In the genomic region with DNA sequence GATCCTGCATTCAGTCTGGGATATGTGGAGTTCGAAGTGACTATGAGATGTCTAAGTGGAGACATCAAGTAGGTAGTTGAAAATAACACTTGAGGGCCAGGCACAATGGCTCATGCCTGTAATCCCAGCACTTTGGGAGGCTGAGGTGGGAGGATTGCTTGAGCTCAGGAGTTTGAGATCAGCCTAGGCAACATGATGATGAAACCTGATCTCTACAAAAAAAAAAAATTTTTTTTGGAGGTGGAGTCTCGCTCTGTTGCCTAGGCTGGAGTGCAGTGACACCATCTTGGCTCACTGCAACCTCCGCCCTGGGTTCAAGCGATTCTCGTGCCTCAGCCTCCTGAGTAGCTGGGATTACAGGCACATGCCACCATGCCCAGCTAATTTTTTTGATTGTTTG, we compare ENCODE assay signal across 7 cellular contexts. TPM values are rescaled to one million over a fixed set of nuclear protein-coding genes. Genes with fewer than 3 reads are reported as not detected.
A peak's percentile ranks its signal among the peaks of the same experiment; 100 is the strongest.
DNase-seq lines count a peak whose midpoint lies in the region; ATAC-seq and TF ChIP-seq lines count a peak whose summit lies in the region.
"Not testable (repeated sequence)": the region's sequence is repeated elsewhere in the genome, so short reads cannot be mapped to it uniquely, and the experiment has no call there.

No MANE protein-coding gene starts in this region.

- not testable (repeated sequence) for H3K4me3 ChIP-seq in KMS-11 (IDR thresholded peaks at IDR 0.05; ENCODE audit: insufficient read depth, low read depth, low read length); neutrophil (ENCODE audit: low read depth in 1 of 2, low read length in 1 of 2)

- intact Hi-C loops in activated CD4-positive, alpha-beta T cell treated with anti-CD3 and anti-CD28 coated beads, Interleukin-2, amount 10 ng/mL, durations not matched to agents 24 days and 14 days (cut with micrococcal nuclease) = not testable (repeated sequence)
- intact Hi-C loops in activated T-helper 2 cell treated with anti-CD3 and anti-CD28 coated beads, Interferon-gamma antibody, Interleukin-2, Interleukin-4, amounts not matched to agents 10 μg/mL and 5 μg/mL and 100 μg/mL, durations not matched to agents 14 hours and 24 hours and 36 hours (cut with micrococcal nuclease) = loop anchor here (10.0 kb wide), 1 partner anchor 509 kb away; no protein-coding TSS in a partner anchor

- H3K79me2 ChIP-seq in KMS-11 (ENCODE audit: insufficient read depth, low read depth) = peaks cover 87% of the 10 kb centered on the region

- H3K27ac Mint-ChIP-seq in T-helper 1 cell treated with Interleukin-12 subunit alpha and Interleukin-12 subunit beta and Interleukin-4 antibody, amounts not matched to agents 30 μg/mL and 1 μg/mL, for 36 hours = peak overlapping the region; percentile 6
- peak overlapping the region; percentile 31 for H3K27ac Mint-ChIP-seq in activated CD4-positive, alpha-beta T cell treated with anti-CD3 and anti-CD28 coated beads, Interleukin-2, amount 10 ng/mL, durations not matched to agents 24 days and 14 days
- H3K27ac Mint-ChIP-seq in activated T-helper 2 cell treated with anti-CD3 and anti-CD28 coated beads, Interferon-gamma antibody, Interleukin-2, Interleukin-4, amounts not matched to agents 10 μg/mL and 5 μg/mL and 100 μg/mL, durations not matched to agents 14 hours and 24 hours and 36 hours = peak overlapping the region; percentile 65
- peak overlapping the region; percentile 2 for H3K27ac Mint-ChIP-seq in memory B cell

- peak overlapping the region; percentile 21; the same call in 1 of the 2 replicates for H3K4me2 ChIP-seq in KMS-11

- not testable (repeated sequence) for H3K27me3 ChIP-seq in KMS-11 (ENCODE audit: insufficient read depth, low read depth); neutrophil

- peaks cover 21% of the 10 kb centered on the region for H3K4me1 Mint-ChIP-seq in T-helper 1 cell treated with Interleukin-12 subunit alpha and Interleukin-12 subunit beta and Interleukin-4 antibody, amounts not matched to agents 30 μg/mL and 1 μg/mL, for 36 hours (ENCODE audit: low read depth)
- H3K4me1 Mint-ChIP-seq in activated CD4-positive, alpha-beta T cell treated with anti-CD3 and anti-CD28 coated beads, Interleukin-2, amount 10 ng/mL, durations not matched to agents 24 days and 14 days = peaks cover 29% of the 10 kb centered on the region
- H3K4me1 Mint-ChIP-seq in activated T-helper 2 cell treated with anti-CD3 and anti-CD28 coated beads, Interferon-gamma antibody, Interleukin-2, Interleukin-4, amounts not matched to agents 10 μg/mL and 5 μg/mL and 100 μg/mL, durations not matched to agents 14 hours and 24 hours and 36 hours (ENCODE audit: low read depth) = peaks cover 30% of the 10 kb centered on the region
- peaks cover 19% of the 10 kb centered on the region for H3K4me1 Mint-ChIP-seq in memory B cell

- not testable (repeated sequence) for H4K20me1 ChIP-seq in KMS-11 (ENCODE audit: insufficient read depth)

- H3K9me3 Mint-ChIP-seq in T-helper 1 cell treated with Interleukin-12 subunit alpha and Interleukin-12 subunit beta and Interleukin-4 antibody, amounts not matched to agents 30 μg/mL and 1 μg/mL, for 36 hours; activated CD4-positive, alpha-beta T cell treated with anti-CD3 and anti-CD28 coated beads, Interleukin-2, amount 10 ng/mL, durations not matched to agents 24 days and 14 days; activated T-helper 2 cell treated with anti-CD3 and anti-CD28 coated beads, Interferon-gamma antibody, Interleukin-2, Interleukin-4, amounts not matched to agents 10 μg/mL and 5 μg/mL and 100 μg/mL, durations not matched to agents 14 hours and 24 hours and 36 hours; memory B cell: not testable (repeated sequence)

- not testable (repeated sequence) for H3K36me3 ChIP-seq in KMS-11 (ENCODE audit: insufficient read depth); neutrophil

- not testable (repeated sequence) for H3K36me3 Mint-ChIP-seq in T-helper 1 cell treated with Interleukin-12 subunit alpha and Interleukin-12 subunit beta and Interleukin-4 antibody, amounts not matched to agents 30 μg/mL and 1 μg/mL, for 36 hours (ENCODE audit: low read depth); activated CD4-positive, alpha-beta T cell treated with anti-CD3 and anti-CD28 coated beads, Interleukin-2, amount 10 ng/mL, durations not matched to agents 24 days and 14 days (ENCODE audit: low read depth); memory B cell
- peaks cover 18% of the 10 kb centered on the region for H3K36me3 Mint-ChIP-seq in activated T-helper 2 cell treated with anti-CD3 and anti-CD28 coated beads, Interferon-gamma antibody, Interleukin-2, Interleukin-4, amounts not matched to agents 10 μg/mL and 5 μg/mL and 100 μg/mL, durations not matched to agents 14 hours and 24 hours and 36 hours (ENCODE audit: low read depth)

- not testable (repeated sequence) for H3K9ac ChIP-seq in KMS-11

- not testable (repeated sequence) for ATAC-seq in memory B cell (ENCODE audit: low read depth)

- not testable (repeated sequence) for H3K27me3 Mint-ChIP-seq in T-helper 1 cell treated with Interleukin-12 subunit alpha and Interleukin-12 subunit beta and Interleukin-4 antibody, amounts not matched to agents 30 μg/mL and 1 μg/mL, for 36 hours (ENCODE audit: low read depth); activated CD4-positive, alpha-beta T cell treated with anti-CD3 and anti-CD28 coated beads, Interleukin-2, amount 10 ng/mL, durations not matched to agents 24 days and 14 days; activated T-helper 2 cell treated with anti-CD3 and anti-CD28 coated beads, Interferon-gamma antibody, Interleukin-2, Interleukin-4, amounts not matched to agents 10 μg/mL and 5 μg/mL and 100 μg/mL, durations not matched to agents 14 hours and 24 hours and 36 hours (ENCODE audit: low read depth); memory B cell

- not testable (repeated sequence) for TF ChIP-seq CTCF in 22Rv1 (IDR thresholded peaks at IDR 0.05); KMS-11 (conservative IDR thresholded peaks at IDR 0.05; ENCODE audit: low read depth, low read length); neutrophil (IDR thresholded peaks at IDR 0.05)

- not testable (repeated sequence) for DNase-seq in activated CD4-positive, alpha-beta T cell treated with anti-CD3 and anti-CD28 coated beads, Interleukin-2, amount 10 ng/mL, durations not matched to agents 24 days and 14 days; activated T-helper 2 cell treated with anti-CD3 and anti-CD28 coated beads, Interferon-gamma antibody, Interleukin-2, Interleukin-4, amounts not matched to agents 10 μg/mL and 5 μg/mL and 100 μg/mL, durations not matched to agents 14 hours and 24 hours and 36 hours (ENCODE audit: low spot score); memory B cell (ENCODE audit: low spot score in 2 of 2)

- not testable (repeated sequence) for H3K9me3 ChIP-seq in neutrophil

- H3K4me1 ChIP-seq in KMS-11 (ENCODE audit: low read depth, poor library complexity, severe bottlenecking) = peaks cover 74% of the 10 kb centered on the region
- not testable (repeated sequence) for H3K4me1 ChIP-seq in neutrophil (ENCODE audit: control insufficient read depth in 1 of 2, insufficient read depth in 1 of 2, low read depth in 1 of 2, low read length in 1 of 2)

- not testable (repeated sequence) for H3K4me3 Mint-ChIP-seq in T-helper 1 cell treated with Interleukin-12 subunit alpha and Interleukin-12 subunit beta and Interleukin-4 antibody, amounts not matched to agents 30 μg/mL and 1 μg/mL, for 36 hours; activated CD4-positive, alpha-beta T cell treated with anti-CD3 and anti-CD28 coated beads, Interleukin-2, amount 10 ng/mL, durations not matched to agents 24 days and 14 days; activated T-helper 2 cell treated with anti-CD3 and anti-CD28 coated beads, Interferon-gamma antibody, Interleukin-2, Interleukin-4, amounts not matched to agents 10 μg/mL and 5 μg/mL and 100 μg/mL, durations not matched to agents 14 hours and 24 hours and 36 hours (ENCODE audit: low read depth); memory B cell

- H3K27ac ChIP-seq in 22Rv1 (peak overlapping the region; percentile 2; the same call in 1 of the 2 replicates), KMS-11 (peak overlapping the region; percentile 30; the same call in 1 of the 2 replicates), neutrophil (peak overlapping the region; percentile 16)

- not testable (repeated sequence) for H2AFZ ChIP-seq in KMS-11 (ENCODE audit: low read depth)

RNA-seq across cellular contexts. Expression of gene RTF1, which starts 9.0 kb away (rescaled TPM):
- 36.6 and 38.1 TPM in 2 replicates for total RNA-seq in activated CD4-positive, alpha-beta T cell treated with anti-CD3 and anti-CD28 coated beads, Interleukin-2, amount 10 ng/mL, durations not matched to agents 24 days and 14 days
- total RNA-seq in activated T-helper 2 cell treated with anti-CD3 and anti-CD28 coated beads, Interferon-gamma antibody, Interleukin-2, Interleukin-4, amounts not matched to agents 10 μg/mL and 5 μg/mL and 100 μg/mL, durations not matched to agents 14 hours and 24 hours and 36 hours = 40.1 and 40.7 TPM in 2 replicates

RNA-seq across cellular contexts. Expression of gene NDUFAF1, which starts 23.6 kb away (rescaled TPM):
- 25.3 and 25.4 TPM in 2 replicates for total RNA-seq in activated CD4-positive, alpha-beta T cell treated with anti-CD3 and anti-CD28 coated beads, Interleukin-2, amount 10 ng/mL, durations not matched to agents 24 days and 14 days
- 27.3 and 27.6 TPM in 2 replicates for total RNA-seq in activated T-helper 2 cell treated with anti-CD3 and anti-CD28 coated beads, Interferon-gamma antibody, Interleukin-2, Interleukin-4, amounts not matched to agents 10 μg/mL and 5 μg/mL and 100 μg/mL, durations not matched to agents 14 hours and 24 hours and 36 hours

Comparison
In these comparisons a context has a peak if more than half of its experiments do, and no peak if none do; other contexts are left out.
1. H3K27ac Mint-ChIP-seq: peak in every context shown above with its lines; median percentile 65 in activated T-helper 2 cell treated with anti-CD3 and anti-CD28 coated beads, Interferon-gamma antibody, Interleukin-2, Interleukin-4, amounts not matched to agents 10 μg/mL and 5 μg/mL and 100 μg/mL, durations not matched to agents 14 hours and 24 hours and 36 hours; 31 in activated CD4-positive, alpha-beta T cell treated with anti-CD3 and anti-CD28 coated beads, Interleukin-2, amount 10 ng/mL, durations not matched to agents 24 days and 14 days; 6 in T-helper 1 cell treated with Interleukin-12 subunit alpha and Interleukin-12 subunit beta and Interleukin-4 antibody, amounts not matched to agents 30 μg/mL and 1 μg/mL, for 36 hours; 2 in memory B cell.